In genomic region chr14:97791072-97791471, GRCh38 we compare ENCODE assay signal across 9 cellular contexts.
"Had no signal": no experiment of that assay in that cellular context is flagged by ENCODE, and none has a peak within 500 bp of the region (broad histone marks: within the 10 kb centered on the region; RNA-seq: fewer than 3 reads in every experiment).

No MANE protein-coding gene starts in this region.

- ATAC-seq: GM23338, HCT116 had no signal

- H3K4me3 ChIP-seq: GM23248, GM23338, HAP-1 had no signal

- H3K27ac Mint-ChIP-seq: GM23338, H9, HFFc6 had no signal

- H3K36me3 ChIP-seq: HAP-1 had no signal

- DNase-seq: GM23248, GOT3, H7, H9, HCEC 1CT, HFFc6 had no signal

- H3K4me1 Mint-ChIP-seq: GM23338 had no signal

- H3K27ac ChIP-seq: GM23248 had no signal

- H3K4me3 Mint-ChIP-seq: GM23338, H9, HFFc6 had no signal

- H3K9me3 Mint-ChIP-seq: GM23338, H9 had no signal

- H3K9me3 ChIP-seq: HAP-1 had no signal

- H3K4me1 ChIP-seq: HAP-1 had no signal
